In genomic region chr16:1357906-1358566, GRCh38 we compare ENCODE assay signal across 25 cellular contexts. TPM values are rescaled to one million over a fixed set of nuclear protein-coding genes. Genes with fewer than 3 reads are reported as not detected.
DNase-seq lines count a peak whose midpoint lies in the region; ATAC-seq, FAIRE-seq and TF ChIP-seq lines count a peak whose summit lies in the region.
"Had no signal": no experiment of that assay in that cellular context is flagged by ENCODE, and none has a peak within 500 bp of the region (broad histone marks: within the 10 kb centered on the region; RNA-seq: fewer than 3 reads in every experiment).

No MANE protein-coding gene starts in this region.

- peak overlapping the region; percentile 19 for H3K27ac Mint-ChIP-seq in activated CD4-positive, alpha-beta T cell treated with anti-CD3 and anti-CD28 coated beads for 36 hours
- no peak overlapping the region for H3K27ac Mint-ChIP-seq in activated CD4-positive, alpha-beta T cell treated with anti-CD3 and anti-CD28 coated beads, Interleukin-2, amount 10 ng/mL, durations not matched to agents 7 days and 5 days
- H3K27ac Mint-ChIP-seq: effector memory CD8-positive, alpha-beta T cell; memory B cell; progenitor cell of endocrine pancreas; T-helper 1 cell treated with Interleukin-12 subunit alpha and Interleukin-12 subunit beta and Interleukin-4 antibody, amounts not matched to agents 30 μg/mL and 1 μg/mL, for 36 hours had no signal

- H3K9ac ChIP-seq in PC-3 (ENCODE audit: low read length), result no peak overlapping the region
- peak overlapping the region in 1 of 2 experiments; percentile 68; a peak in 2 of 4 replicates for H3K9ac ChIP-seq in K562 (ENCODE audit: insufficient read depth in 1 of 2, low read depth in 2 of 2, low read length in 2 of 2)

- peak; percentile 77 for FAIRE-seq in K562 (lab: Jason Lieb, UNC)
- FAIRE-seq: A204.1, keratinocyte had no signal

- H3K9me3 Mint-ChIP-seq in activated CD4-positive, alpha-beta T cell treated with anti-CD3 and anti-CD28 coated beads for 36 hours (ENCODE audit: low read depth), result no peaks in the 10 kb centered on the region
- no peaks in the 10 kb centered on the region for H3K9me3 Mint-ChIP-seq in activated CD4-positive, alpha-beta T cell treated with anti-CD3 and anti-CD28 coated beads, Interleukin-2, amount 10 ng/mL, durations not matched to agents 7 days and 5 days
- H3K9me3 Mint-ChIP-seq: effector memory CD8-positive, alpha-beta T cell; memory B cell; T-helper 1 cell treated with Interleukin-12 subunit alpha and Interleukin-12 subunit beta and Interleukin-4 antibody, amounts not matched to agents 30 μg/mL and 1 μg/mL, for 36 hours had no signal

- no peaks in the 10 kb centered on the region for H3K9me3 ChIP-seq in PC-3 (ENCODE audit: low read length)
- no peaks in the 10 kb centered on the region for H3K9me3 ChIP-seq in K562 (replicated peaks; ENCODE audit: control insufficient read depth, insufficient read depth, low read depth, low read length)
- H3K9me3 ChIP-seq in spleen, result no peaks in the 10 kb centered on the region
- H3K9me3 ChIP-seq: thyroid gland had no signal

- no peaks in the 10 kb centered on the region for H3K9me2 ChIP-seq in PC-3 (replicated peaks; ENCODE audit: low read length)

- H3K79me2 ChIP-seq in PC-3 (ENCODE audit: low read length) (peaks cover 80% of the 10 kb centered on the region), K562 (ENCODE audit: control insufficient read depth, insufficient read depth, low read length) (peaks cover 35% of the 10 kb centered on the region)

- DNase-seq in activated CD4-positive, alpha-beta T cell treated with anti-CD3 and anti-CD28 coated beads for 36 hours, result no peak
- no peak for DNase-seq in activated CD4-positive, alpha-beta T cell treated with anti-CD3 and anti-CD28 coated beads, Interleukin-2, amount 10 ng/mL, durations not matched to agents 7 days and 5 days
- DNase-seq in PC-3 (peak; percentile 29), K562 (ENCODE audit: extremely low read depth in 1 of 4, low spot score in 3 of 4) (no peak), spleen (peak; percentile 69), germinal center (ENCODE audit: low spot score) (no peak), coronary artery (ENCODE audit: low spot score) (no peak)
- no peak for DNase-seq in stimulated activated CD4-positive, alpha-beta T cell treated with anti-CD3 and anti-CD28 coated beads, Interleukin-4, amount 100 ng/mL, for 4 hours
- DNase-seq: amygdala; cerebellar nuclear complex; DMS153; effector memory CD8-positive, alpha-beta T cell; naive thymus-derived CD4-positive, alpha-beta T cell; NCI-H1930; NCI-H510A; SHP77; thyroid gland; WERI-Rb-1 had no signal

- peaks cover 13% of the 10 kb centered on the region for H3K36me3 Mint-ChIP-seq in activated CD4-positive, alpha-beta T cell treated with anti-CD3 and anti-CD28 coated beads for 36 hours (ENCODE audit: low read depth)
- peaks cover 7% of the 10 kb centered on the region for H3K36me3 Mint-ChIP-seq in activated CD4-positive, alpha-beta T cell treated with anti-CD3 and anti-CD28 coated beads, Interleukin-2, amount 10 ng/mL, durations not matched to agents 7 days and 5 days (ENCODE audit: low read depth)
- H3K36me3 Mint-ChIP-seq: naive thymus-derived CD4-positive, alpha-beta T cell had no signal

- CTCF ChIA-PET in activated CD4-positive, alpha-beta T cell treated with anti-CD3 and anti-CD28 coated beads for 36 hours (lab: Charles Lee), result interaction anchor here (0.6 kb wide), 1 partner anchor 693 kb away, joined by 3 read pairs; no protein-coding TSS in a partner anchor
- CTCF ChIA-PET in activated CD4-positive, alpha-beta T cell treated with anti-CD3 and anti-CD28 coated beads, Interleukin-2, amount 10 ng/mL, durations not matched to agents 7 days and 5 days (lab: Charles Lee), result interaction anchor here (0.9 kb wide), 1 partner anchor 23 kb away, joined by 3 read pairs; no protein-coding TSS in a partner anchor
- CTCF ChIA-PET in PC-3 (lab: Charles Lee) (no interaction called here), K562 (lab: Yijun Ruan, JAX; ENCODE audit: low intra/inter-chr PET ratio) (no interaction called here)

- H3K4me2 ChIP-seq in PC-3 (ENCODE audit: low read length) (0 out of 2 replicates have a peak overlapping the region, but pooled peaks have one; percentile 6), K562 (ENCODE audit: insufficient read depth, low read length) (no peak overlapping the region)
- H3K4me2 ChIP-seq: hepatocyte had no signal

- H3K27ac ChIP-seq in PC-3 (ENCODE audit: low read length) (peak overlapping the region; percentile 18), K562 (ENCODE audit: extremely low read depth, low read depth, low read length) (peak overlapping the region; percentile 8; the same call in 1 of the 3 replicates), spleen (peak overlapping the region; percentile 63 to 85 (median 72)), coronary artery (no peak overlapping the region)
- H3K27ac ChIP-seq: C4-2B, hepatocyte, thyroid gland, WERI-Rb-1 had no signal

- peaks cover 9% of the 10 kb centered on the region; the same call in 1 of the 2 replicates for H3K4me1 ChIP-seq in PC-3 (ENCODE audit: insufficient read depth, low read length)
- H3K4me1 ChIP-seq in K562 (replicated peaks in 1 of 2; ENCODE audit: control insufficient read depth in 2 of 2, insufficient read depth in 2 of 2, low read length in 2 of 2), result peaks cover 2 to 66% of the 10 kb centered on the region in 2 experiments; a peak in 3 of 5 replicates
- H3K4me1 ChIP-seq in spleen, result peaks cover 0 to 62% (median 45%) of the 10 kb centered on the region in 6 donors

- no peak overlapping the region for H2AFZ ChIP-seq in PC-3 (ENCODE audit: low read length)
- H2AFZ ChIP-seq in K562 (ENCODE audit: low read depth, low read length), result no peak overlapping the region
- H2AFZ ChIP-seq: hepatocyte had no signal

- H3K27me3 ChIP-seq in PC-3 (ENCODE audit: low read length), result no peaks in the 10 kb centered on the region
- H3K27me3 ChIP-seq in K562 (ENCODE audit: control insufficient read depth in 2 of 2, insufficient read depth in 2 of 2, low read length in 2 of 2), result no peaks in the 10 kb centered on the region
- no peaks in the 10 kb centered on the region for H3K27me3 ChIP-seq in spleen (replicated peaks in 1 of 7)
- H3K27me3 ChIP-seq: hepatocyte, thyroid gland had no signal

- no peaks in the 10 kb centered on the region for H3F3A ChIP-seq in PC-3 (ENCODE audit: low read length, unreplicated experiment)

- no peaks in the 10 kb centered on the region for H3K9me1 ChIP-seq in K562 (ENCODE audit: control insufficient read depth, insufficient read depth, low read length)

- TF ChIP-seq CTCF in PC-3 (conservative IDR thresholded peaks at IDR 0.05; ENCODE audit: low read depth, low read length) (no peak), K562 (IDR thresholded peaks at IDR 0.05 in 2 of 3, conservative IDR thresholded peaks at IDR 0.05 in 1 of 3; ENCODE audit: insufficient read depth in 2 of 3, low read depth in 1 of 3, low read length in 3 of 3) (no peak), spleen (IDR thresholded peaks at IDR 0.05 in 8 of 11, conservative IDR thresholded peaks at IDR 0.05 in 3 of 11) (no peak), coronary artery (IDR thresholded peaks at IDR 0.05) (no peak)

- in situ Hi-C loops in K562 (cut with MboI), result no loop called here

- H4K20me1 ChIP-seq in PC-3 (ENCODE audit: low read length), result no peaks in the 10 kb centered on the region
- H4K20me1 ChIP-seq in K562 (replicated peaks; ENCODE audit: control insufficient read depth, insufficient read depth, low read length), result peaks cover 6% of the 10 kb centered on the region

- TF ChIP-seq EP300 in K562 (IDR thresholded peaks at IDR 0.05; ENCODE audit: low read length), result no peak

- no peak overlapping the region for H3K4me3 ChIP-seq in PC-3 (ENCODE audit: low read length)
- no peak overlapping the region for H3K4me3 ChIP-seq in K562
- peak overlapping the region in 1 of 8 donors; percentile 21 for H3K4me3 ChIP-seq in spleen
- no peak overlapping the region for H3K4me3 ChIP-seq in coronary artery
- H3K4me3 ChIP-seq: hepatocyte, thyroid gland had no signal

- H3K36me3 ChIP-seq in PC-3 (ENCODE audit: low read depth, low read length) (peaks cover 8% of the 10 kb centered on the region; the same call in 1 of the 2 replicates), K562 (ENCODE audit: control insufficient read depth, insufficient read depth, low read length) (peaks cover 31% of the 10 kb centered on the region; the same call in 2 of the 3 replicates), spleen (peaks cover 3 to 56% (median 30%) of the 10 kb centered on the region in 6 donors)

- H3K4me3 Mint-ChIP-seq in activated CD4-positive, alpha-beta T cell treated with anti-CD3 and anti-CD28 coated beads for 36 hours, result no peak overlapping the region
- no peak overlapping the region for H3K4me3 Mint-ChIP-seq in activated CD4-positive, alpha-beta T cell treated with anti-CD3 and anti-CD28 coated beads, Interleukin-2, amount 10 ng/mL, durations not matched to agents 7 days and 5 days
- H3K4me3 Mint-ChIP-seq: effector memory CD8-positive, alpha-beta T cell; memory B cell; naive thymus-derived CD4-positive, alpha-beta T cell; T-helper 1 cell treated with Interleukin-12 subunit alpha and Interleukin-12 subunit beta and Interleukin-4 antibody, amounts not matched to agents 30 μg/mL and 1 μg/mL, for 36 hours had no signal

- BruUV-seq in PC-3 (replicated peaks; lab: Mats Ljungman, UMichigan) (no TSS peak), K562 (replicated peaks; lab: Mats Ljungman, UMichigan) (no TSS peak)

- peaks cover 20% of the 10 kb centered on the region for H3K4me1 Mint-ChIP-seq in activated CD4-positive, alpha-beta T cell treated with anti-CD3 and anti-CD28 coated beads for 36 hours
- peaks cover 18% of the 10 kb centered on the region for H3K4me1 Mint-ChIP-seq in activated CD4-positive, alpha-beta T cell treated with anti-CD3 and anti-CD28 coated beads, Interleukin-2, amount 10 ng/mL, durations not matched to agents 7 days and 5 days

- TF ChIP-seq POLR2A in K562 (conservative IDR thresholded peaks at IDR 0.05) (no peak), spleen (IDR thresholded peaks at IDR 0.05) (no peak)

- H3K27me3 Mint-ChIP-seq in activated CD4-positive, alpha-beta T cell treated with anti-CD3 and anti-CD28 coated beads for 36 hours, result no peaks in the 10 kb centered on the region
- no peaks in the 10 kb centered on the region for H3K27me3 Mint-ChIP-seq in activated CD4-positive, alpha-beta T cell treated with anti-CD3 and anti-CD28 coated beads, Interleukin-2, amount 10 ng/mL, durations not matched to agents 7 days and 5 days
- H3K27me3 Mint-ChIP-seq: effector memory CD8-positive, alpha-beta T cell; memory B cell; naive thymus-derived CD4-positive, alpha-beta T cell; progenitor cell of endocrine pancreas had no signal

- TF ChIP-seq RAD21 in K562 (CRISPR knock-in tag; conservative IDR thresholded peaks at IDR 0.05 in 1 of 2, IDR thresholded peaks at IDR 0.05 in 1 of 2), result no peak

- POLR2A ChIA-PET in activated CD4-positive, alpha-beta T cell treated with anti-CD3 and anti-CD28 coated beads for 36 hours (lab: Charles Lee), result no interaction called here
- POLR2A ChIA-PET in activated CD4-positive, alpha-beta T cell treated with anti-CD3 and anti-CD28 coated beads, Interleukin-2, amount 10 ng/mL, durations not matched to agents 7 days and 5 days (lab: Charles Lee), result no interaction called here
- POLR2A ChIA-PET in PC-3 (lab: Charles Lee; ENCODE audit: unreplicated experiment) (no interaction called here), K562 (lab: Yijun Ruan, JAX) (interaction anchor here (0.6 kb wide), 2 partner anchors 20 to 264 kb away, joined by 4 read pairs; no protein-coding TSS in a partner anchor)

- WGBS in K562 (ENCODE audit: insufficient coverage, low coverage, missing lambda C conversion rate), result 59% methylated on average over 15 of the region's 19 CpGs
- WGBS in spleen, 5 donors, result 69 to 83% (median 78%) methylated on average over 19 of the region's 19 CpGs

- intact Hi-C loops in activated CD4-positive, alpha-beta T cell treated with anti-CD3 and anti-CD28 coated beads for 36 hours (cut with DNase I, micrococcal nuclease), result no loop called here
- intact Hi-C loops in PC-3 (cut with micrococcal nuclease), result no loop called here
- intact Hi-C loops in K562 (cut with micrococcal nuclease), result no loop called here
- intact Hi-C loops in spleen (cut with DNase I; ENCODE audit: low total_unique reads), result no loop called here

- peak; percentile 30 for ATAC-seq in activated CD4-positive, alpha-beta T cell treated with anti-CD3 and anti-CD28 coated beads for 36 hours
- peak; percentile 79 for ATAC-seq in PC-3
- ATAC-seq in K562, result peak; percentile 38
- ATAC-seq: effector memory CD8-positive, alpha-beta T cell; naive thymus-derived CD4-positive, alpha-beta T cell had no signal

RNA-seq across cellular contexts. Expression of gene GNPTG, which starts 6.3 kb away (rescaled TPM):
- total RNA-seq in activated CD4-positive, alpha-beta T cell treated with anti-CD3 and anti-CD28 coated beads for 36 hours, result 10 to 100 TPM; 16.3 to 17.4 TPM
- total RNA-seq in activated CD4-positive, alpha-beta T cell treated with anti-CD3 and anti-CD28 coated beads, Interleukin-2, amount 10 ng/mL, durations not matched to agents 7 days and 5 days, result 10 to 100 TPM; 34.3 to 36.9 TPM
- total RNA-seq in PC-3 (2014; rRNA removed) (36.0 and 36.3 TPM in 2 replicates), K562 (2014; rRNA removed) (22.3 and 24.0 TPM in 2 replicates), K562 (2014; rRNA removed; fragmentation: Illumina TruSeq; extraction: Trizol) (4.7 and 6.1 TPM in 2 replicates), K562 (2015; rRNA removed; fragmentation: Illumina TruSeq; extraction: Trizol) (13.6 and 13.9 TPM in 2 replicates), K562 (2021) (19.9 and 22.2 TPM in 2 replicates), spleen (10 to 100 TPM; 60.4 to 80.6 (median 73.4) TPM)
- 42.1 and 68.9 TPM in 2 replicates for total RNA-seq in K562 (2011; cell fraction: chromatin; rRNA removed; ENCODE audit: low replicate concordance)
- total RNA-seq in K562 (2011; cell fraction: nucleolus; rRNA removed), result 52.6 and 53.5 TPM in 2 replicates
- total RNA-seq in K562 (2011; cell fraction: nucleoplasm; rRNA removed), result 51.0 and 57.1 TPM in 2 replicates
- polyA plus RNA-seq in K562 (2011; rRNA removed) (18.6 and 20.7 TPM in 2 replicates), K562 (2014; fragmentation: Illumina TruSeq; extraction: Trizol) (9.0 and 13.6 TPM in 2 replicates), K562 (2014; fragmentation: Nextera tagmentation; extraction: Ambion mirVana) (1 to 10 TPM in 1 of 2 experiments, under 1 TPM in 1; 0.69 to 1.0 TPM), K562 (2014; rRNA removed) (31.5 and 33.3 TPM in 2 replicates), spleen (10 to 100 TPM; 55.6 to 62.8 (median 56.7) TPM)
- 20.9 and 40.1 TPM in 2 replicates for polyA plus RNA-seq in K562 (2011; cell fraction: cytosol; rRNA removed)
- 55.5 and 97.5 TPM in 2 replicates for polyA plus RNA-seq in K562 (2011; cell fraction: nucleus; rRNA removed)
- polyA plus RNA-seq in K562 (2012), result 18.3 and 26.9 TPM in 2 replicates
- 1.6 and 5.7 TPM in 2 replicates for polyA minus RNA-seq in K562 (2011; rRNA and poly(A)+ RNA removed)
- 7.7 and 10.3 TPM in 2 replicates for polyA minus RNA-seq in K562 (2011; cell fraction: cytosol; rRNA and poly(A)+ RNA removed)
- polyA minus RNA-seq in K562 (2011; cell fraction: nucleus; rRNA and poly(A)+ RNA removed), result 11.7 and 13.1 TPM in 2 replicates

RNA-seq across cellular contexts. Expression of gene TSR3, which starts 6.4 kb away (rescaled TPM):
- total RNA-seq in activated CD4-positive, alpha-beta T cell treated with anti-CD3 and anti-CD28 coated beads for 36 hours, result 10 to 100 TPM; 37.6 to 58.7 TPM
- 10 to 100 TPM; 33.8 to 43.7 TPM for total RNA-seq in activated CD4-positive, alpha-beta T cell treated with anti-CD3 and anti-CD28 coated beads, Interleukin-2, amount 10 ng/mL, durations not matched to agents 7 days and 5 days
- 117 and 142 TPM in 2 replicates for total RNA-seq in PC-3 (2014; rRNA removed)
- 2.8 and 6.4 TPM in 2 replicates for total RNA-seq in K562 (2011; cell fraction: chromatin; rRNA removed; ENCODE audit: low replicate concordance)
- total RNA-seq in K562 (2011; cell fraction: nucleolus; rRNA removed), result 8.8 and 12.3 TPM in 2 replicates
- 3.4 and 7.0 TPM in 2 replicates for total RNA-seq in K562 (2011; cell fraction: nucleoplasm; rRNA removed)
- total RNA-seq in K562 (2014; rRNA removed), result 74.8 and 100.0 TPM in 2 replicates
- 6.7 TPM in 2 replicates for total RNA-seq in K562 (2014; rRNA removed; fragmentation: Illumina TruSeq; extraction: Trizol)
- 29.6 and 31.9 TPM in 2 replicates for total RNA-seq in K562 (2015; rRNA removed; fragmentation: Illumina TruSeq; extraction: Trizol)
- total RNA-seq in K562 (2021), result 50.5 and 53.7 TPM in 2 replicates
- 15.8 and 16.5 TPM in 2 replicates for polyA plus RNA-seq in K562 (2011; rRNA removed)
- polyA plus RNA-seq in K562 (2011; cell fraction: cytosol; rRNA removed), result 21.3 and 65.5 TPM in 2 replicates
- polyA plus RNA-seq in K562 (2011; cell fraction: nucleus; rRNA removed), result 12.1 and 18.1 TPM in 2 replicates
- polyA plus RNA-seq in K562 (2012), result 34.9 and 46.9 TPM in 2 replicates
- polyA plus RNA-seq in K562 (2014; fragmentation: Illumina TruSeq; extraction: Trizol), result 10.3 and 22.1 TPM in 2 replicates
- polyA plus RNA-seq in K562 (2014; fragmentation: Nextera tagmentation; extraction: Ambion mirVana), result 1 to 10 TPM; 1.5 to 2.4 TPM
- 53.3 and 75.7 TPM in 2 replicates for polyA plus RNA-seq in K562 (2014; rRNA removed)
- 2.6 and 4.5 TPM in 2 replicates for polyA minus RNA-seq in K562 (2011; rRNA and poly(A)+ RNA removed)
- polyA minus RNA-seq in K562 (2011; cell fraction: cytosol; rRNA and poly(A)+ RNA removed), result 17.2 and 24.6 TPM in 2 replicates
- 7.1 and 7.8 TPM in 2 replicates for polyA minus RNA-seq in K562 (2011; cell fraction: nucleus; rRNA and poly(A)+ RNA removed)
- 10 to 100 TPM; 31.1 to 73.1 (median 41.5) TPM for total RNA-seq in spleen
- 10 to 100 TPM; 38.0 to 65.9 (median 55.2) TPM for polyA plus RNA-seq in spleen

RNA-seq across cellular contexts. Expression of gene BAIAP3, which starts 24.6 kb away (rescaled TPM):
- total RNA-seq in activated CD4-positive, alpha-beta T cell treated with anti-CD3 and anti-CD28 coated beads for 36 hours, result 1 to 10 TPM in 1 of 2 experiments, under 1 TPM in 1; 0.57 to 1.0 TPM
- total RNA-seq in activated CD4-positive, alpha-beta T cell treated with anti-CD3 and anti-CD28 coated beads, Interleukin-2, amount 10 ng/mL, durations not matched to agents 7 days and 5 days, result 1 to 10 TPM in 1 of 2 experiments, under 1 TPM in 1; 0.83 to 1.6 TPM
- 13.1 and 18.2 TPM in 2 replicates for total RNA-seq in PC-3 (2014; rRNA removed)
- 10.8 and 42.1 TPM in 2 replicates for total RNA-seq in K562 (2011; cell fraction: chromatin; rRNA removed; ENCODE audit: low replicate concordance)
- total RNA-seq in K562 (2011; cell fraction: nucleolus; rRNA removed), result 29.0 and 32.5 TPM in 2 replicates
- total RNA-seq in K562 (2011; cell fraction: nucleoplasm; rRNA removed), result 13.0 and 13.4 TPM in 2 replicates
- total RNA-seq in K562 (2014; rRNA removed), result 2.3 and 4.5 TPM in 2 replicates
- total RNA-seq in K562 (2014; rRNA removed; fragmentation: Illumina TruSeq; extraction: Trizol), result 0.06 and 0.18 TPM in 2 replicates
- 0.33 and 1.2 TPM in 2 replicates for total RNA-seq in K562 (2015; rRNA removed; fragmentation: Illumina TruSeq; extraction: Trizol)
- total RNA-seq in K562 (2021), result 3.3 and 3.4 TPM in 2 replicates
- polyA plus RNA-seq in K562 (2011; rRNA removed), result 0.81 and 1.8 TPM in 2 replicates
- polyA plus RNA-seq in K562 (2011; cell fraction: cytosol; rRNA removed), result 0.55 and 1.9 TPM in 2 replicates
- 15.2 and 24.6 TPM in 2 replicates for polyA plus RNA-seq in K562 (2011; cell fraction: nucleus; rRNA removed)
- 3.2 and 13.5 TPM in 2 replicates for polyA plus RNA-seq in K562 (2012)
- polyA plus RNA-seq in K562 (2014; fragmentation: Illumina TruSeq; extraction: Trizol), result 0.34 and 1.1 TPM in 2 replicates
- polyA plus RNA-seq in K562 (2014; fragmentation: Nextera tagmentation; extraction: Ambion mirVana), result under 1 TPM in 1 of 2 experiments, not detected in 1; 0.03 TPM
- polyA plus RNA-seq in K562 (2014; rRNA removed), result 1.5 and 4.5 TPM in 2 replicates
- polyA minus RNA-seq in K562 (2011; rRNA and poly(A)+ RNA removed), result 0.33 and 1.1 TPM in 2 replicates
- polyA minus RNA-seq in K562 (2011; cell fraction: cytosol; rRNA and poly(A)+ RNA removed), result 1.7 and 1.9 TPM in 2 replicates
- polyA minus RNA-seq in K562 (2011; cell fraction: nucleus; rRNA and poly(A)+ RNA removed), result 8.8 and 11.0 TPM in 2 replicates
- 10 to 100 TPM in 2 of 7 donors, 1 to 10 TPM in 5; 5.0 to 15.7 (median 6.7) TPM for total RNA-seq in spleen
- 1 to 10 TPM; 2.7 to 7.3 (median 3.0) TPM for polyA plus RNA-seq in spleen
- polyA plus RNA-seq: keratinocyte had no signal

RNA-seq across cellular contexts. Expression of gene UBE2I, which starts 48.6 kb away (rescaled TPM):
- total RNA-seq in activated CD4-positive, alpha-beta T cell treated with anti-CD3 and anti-CD28 coated beads for 36 hours, result 100 to 1,000 TPM; 251 to 358 TPM
- 100 to 1,000 TPM; 204 to 222 TPM for total RNA-seq in activated CD4-positive, alpha-beta T cell treated with anti-CD3 and anti-CD28 coated beads, Interleukin-2, amount 10 ng/mL, durations not matched to agents 7 days and 5 days
- total RNA-seq in PC-3 (2014; rRNA removed) (71.3 and 116 TPM in 2 replicates), K562 (2014; rRNA removed) (64.7 and 104 TPM in 2 replicates), K562 (2014; rRNA removed; fragmentation: Illumina TruSeq; extraction: Trizol) (103 and 114 TPM in 2 replicates), K562 (2015; rRNA removed; fragmentation: Illumina TruSeq; extraction: Trizol) (96.9 and 104 TPM in 2 replicates), K562 (2021) (208 and 215 TPM in 2 replicates), spleen (100 to 1,000 TPM; 101 to 142 (median 129) TPM)
- total RNA-seq in K562 (2011; cell fraction: chromatin; rRNA removed; ENCODE audit: low replicate concordance), result 163 and 370 TPM in 2 replicates
- 214 and 227 TPM in 2 replicates for total RNA-seq in K562 (2011; cell fraction: nucleolus; rRNA removed)
- 128 and 149 TPM in 2 replicates for total RNA-seq in K562 (2011; cell fraction: nucleoplasm; rRNA removed)
- polyA plus RNA-seq in K562 (2011; rRNA removed) (132 and 145 TPM in 2 replicates), K562 (2014; fragmentation: Illumina TruSeq; extraction: Trizol) (222 and 254 TPM in 2 replicates), K562 (2014; fragmentation: Nextera tagmentation; extraction: Ambion mirVana) (10 to 100 TPM; 36.6 to 45.1 TPM), K562 (2014; rRNA removed) (171 and 184 TPM in 2 replicates), spleen (10 to 100 TPM; 78.1 to 94.9 (median 83.7) TPM)
- polyA plus RNA-seq in K562 (2011; cell fraction: cytosol; rRNA removed), result 67.6 and 119 TPM in 2 replicates
- 140 and 142 TPM in 2 replicates for polyA plus RNA-seq in K562 (2011; cell fraction: nucleus; rRNA removed)
- polyA plus RNA-seq in K562 (2012), result 143 and 153 TPM in 2 replicates
- 118 and 130 TPM in 2 replicates for polyA minus RNA-seq in K562 (2011; rRNA and poly(A)+ RNA removed)
- polyA minus RNA-seq in K562 (2011; cell fraction: cytosol; rRNA and poly(A)+ RNA removed), result 69.2 and 93.4 TPM in 2 replicates
- 62.3 and 72.8 TPM in 2 replicates for polyA minus RNA-seq in K562 (2011; cell fraction: nucleus; rRNA and poly(A)+ RNA removed)

RNA-seq across cellular contexts. Expression of gene UNKL, which starts 56.5 kb away (rescaled TPM):
- 10 to 100 TPM; 31.3 to 32.8 TPM for total RNA-seq in activated CD4-positive, alpha-beta T cell treated with anti-CD3 and anti-CD28 coated beads for 36 hours
- 10 to 100 TPM; 31.8 to 37.9 TPM for total RNA-seq in activated CD4-positive, alpha-beta T cell treated with anti-CD3 and anti-CD28 coated beads, Interleukin-2, amount 10 ng/mL, durations not matched to agents 7 days and 5 days
- total RNA-seq in PC-3 (2014; rRNA removed) (18.8 and 33.9 TPM in 2 replicates), K562 (2014; rRNA removed) (17.2 and 17.6 TPM in 2 replicates), K562 (2014; rRNA removed; fragmentation: Illumina TruSeq; extraction: Trizol) (4.2 and 4.4 TPM in 2 replicates), K562 (2015; rRNA removed; fragmentation: Illumina TruSeq; extraction: Trizol) (5.1 and 12.1 TPM in 2 replicates), K562 (2021) (22.3 and 30.2 TPM in 2 replicates), spleen (10 to 100 TPM; 34.8 to 80.0 (median 51.6) TPM)
- total RNA-seq in K562 (2011; cell fraction: chromatin; rRNA removed; ENCODE audit: low replicate concordance), result 87.2 and 161 TPM in 2 replicates
- total RNA-seq in K562 (2011; cell fraction: nucleolus; rRNA removed), result 91.9 and 116 TPM in 2 replicates
- 69.6 and 98.9 TPM in 2 replicates for total RNA-seq in K562 (2011; cell fraction: nucleoplasm; rRNA removed)
- polyA plus RNA-seq in K562 (2011; rRNA removed) (19.0 and 26.5 TPM in 2 replicates), K562 (2014; fragmentation: Illumina TruSeq; extraction: Trizol) (3.3 and 18.5 TPM in 2 replicates), K562 (2014; fragmentation: Nextera tagmentation; extraction: Ambion mirVana) (under 1 TPM; 0.37 to 0.48 TPM), K562 (2014; rRNA removed) (17.5 and 22.1 TPM in 2 replicates), spleen (10 to 100 TPM in 1 of 3 donors, 1 to 10 TPM in 2; 6.6 to 17.1 (median 8.2) TPM)
- polyA plus RNA-seq in K562 (2011; cell fraction: cytosol; rRNA removed), result 17.4 and 36.7 TPM in 2 replicates
- polyA plus RNA-seq in K562 (2011; cell fraction: nucleus; rRNA removed), result 121 and 141 TPM in 2 replicates
- polyA plus RNA-seq in K562 (2012), result 11.5 and 25.8 TPM in 2 replicates
- polyA minus RNA-seq in K562 (2011; rRNA and poly(A)+ RNA removed), result 3.1 and 3.6 TPM in 2 replicates
- polyA minus RNA-seq in K562 (2011; cell fraction: cytosol; rRNA and poly(A)+ RNA removed), result 23.1 and 27.5 TPM in 2 replicates
- polyA minus RNA-seq in K562 (2011; cell fraction: nucleus; rRNA and poly(A)+ RNA removed), result 25.4 and 28.3 TPM in 2 replicates

Comparison
In these comparisons a context has a peak if more than half of its experiments do, and no peak if none do; other contexts are left out.
1. DNase-seq: peak in PC-3 (single experiment) and spleen (single experiment); none in activated CD4-positive, alpha-beta T cell treated with anti-CD3 and anti-CD28 coated beads for 36 hours (single experiment), activated CD4-positive, alpha-beta T cell treated with anti-CD3 and anti-CD28 coated beads, Interleukin-2, amount 10 ng/mL, durations not matched to agents 7 days and 5 days (single experiment), K562 (0 of 4), germinal center (single experiment), stimulated activated CD4-positive, alpha-beta T cell treated with anti-CD3 and anti-CD28 coated beads, Interleukin-4, amount 100 ng/mL, for 4 hours (0 of 2) and coronary artery (single experiment).
2. H3K27ac ChIP-seq: peak in PC-3 (single experiment), K562 (single experiment) and spleen (8 of 8); none in coronary artery (0 of 2).
3. CTCF ChIA-PET loops: an anchor here in activated CD4-positive, alpha-beta T cell treated with anti-CD3 and anti-CD28 coated beads for 36 hours (0.6 kb wide) and activated CD4-positive, alpha-beta T cell treated with anti-CD3 and anti-CD28 coated beads, Interleukin-2, amount 10 ng/mL, durations not matched to agents 7 days and 5 days (0.9 kb wide); none called in PC-3 and K562.
4. Peak in every context shown above with its lines, with median percentiles within 50 percentile points of each other: ATAC-seq.